ENCODE assay signal across 11 cellular contexts in the genomic region with DNA sequence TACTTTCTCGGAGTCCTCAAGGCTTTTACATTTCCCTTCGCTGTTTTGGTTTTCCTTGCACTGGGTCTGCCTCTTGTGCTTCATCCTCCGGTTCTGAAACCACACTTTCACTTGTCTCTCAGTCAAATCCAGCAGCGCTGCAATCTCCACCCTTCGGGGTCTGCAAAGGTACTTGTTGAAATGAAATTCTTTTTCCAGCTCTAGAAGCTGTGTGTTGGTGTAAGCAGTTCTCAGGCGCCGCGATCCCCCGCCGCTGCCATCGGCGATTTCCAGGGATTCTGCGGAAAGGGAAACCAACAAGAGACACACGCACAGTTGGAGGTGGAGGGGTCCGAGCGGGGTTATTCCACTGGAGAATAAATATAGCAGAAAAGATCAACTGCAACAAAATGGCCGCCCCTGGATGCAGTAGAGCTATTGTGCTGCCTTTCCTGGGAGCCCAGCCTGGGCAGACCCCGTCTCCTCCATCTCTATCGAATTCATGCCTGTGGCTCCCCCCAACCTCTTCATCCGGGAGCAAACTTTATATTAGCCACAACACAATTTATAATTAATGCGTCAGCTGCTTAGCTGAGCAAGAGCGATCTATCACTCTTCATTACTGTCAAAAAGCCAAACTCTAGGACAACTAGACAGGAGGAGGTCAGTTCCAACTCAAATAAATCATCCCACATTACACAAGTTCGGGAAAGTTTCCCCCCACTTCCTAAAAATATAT. TPM values are rescaled to one million over a fixed set of nuclear protein-coding genes. Genes with fewer than 3 reads are reported as not detected.
A peak's percentile ranks its signal among the peaks of the same experiment; 100 is the strongest.
DNase-seq lines count a peak whose midpoint lies in the region; ATAC-seq and TF ChIP-seq lines count a peak whose summit lies in the region.
"Had no signal": no experiment of that assay in that cellular context is flagged by ENCODE, and none has a peak within 500 bp of the region (broad histone marks: within the 10 kb centered on the region; RNA-seq: fewer than 3 reads in every experiment).

No MANE protein-coding gene starts in this region.

- no peak overlapping the region for H2AFZ ChIP-seq in trophoblast cell (ENCODE audit: insufficient read depth, low read length, poor library complexity)

- no peak overlapping the region for H2BK5ac ChIP-seq in trophoblast cell (ENCODE audit: low read depth, low read length, poor library complexity)

- peaks cover 11% of the 10 kb centered on the region for H3K9me3 ChIP-seq in trophoblast cell (ENCODE audit: insufficient read depth, low read depth, low read length)

- no peak overlapping the region for H3K14ac ChIP-seq in trophoblast cell (ENCODE audit: low read length)

- H3K4ac ChIP-seq in trophoblast cell (ENCODE audit: low read depth, low read length) = no peak overlapping the region

- H3K9me3 Mint-ChIP-seq in brain = peaks cover 0 to 14% (median 7%) of the 10 kb centered on the region in 5 experiments
- no peaks in the 10 kb centered on the region for H3K9me3 Mint-ChIP-seq in immature natural killer cell
- H3K9me3 Mint-ChIP-seq: activated CD4-positive, alpha-beta memory T cell treated with anti-CD3 and anti-CD28 coated beads, Interleukin-2, amount 10 ng/mL, durations not matched to agents 7 days and 5 days had no signal

- H3K4me3 ChIP-seq in trophoblast cell (ENCODE audit: low read depth, low read length) = no peak overlapping the region

- H2AK5ac ChIP-seq in trophoblast cell (ENCODE audit: low read length) = no peak overlapping the region

- H3K27ac ChIP-seq in trophoblast cell (ENCODE audit: low read depth, low read length) = no peak overlapping the region

- no peaks in the 10 kb centered on the region for H3K36me3 ChIP-seq in trophoblast cell (ENCODE audit: control insufficient read depth in 1 of 2, insufficient read depth in 2 of 2, low read length in 2 of 2)

- H3K4me1 Mint-ChIP-seq in brain = peaks cover 51% of the 10 kb centered on the region
- H3K4me1 Mint-ChIP-seq in immature natural killer cell = peaks cover 32 to 47% of the 10 kb centered on the region in 2 donors

- H2BK12ac ChIP-seq in trophoblast cell (ENCODE audit: low read length) = no peak overlapping the region

- ATAC-seq in HG02870 (IDR thresholded peaks at IDR 0.05; ENCODE audit: unreplicated experiment) (no peak), HG03469 (IDR thresholded peaks at IDR 0.05; ENCODE audit: unreplicated experiment) (no peak), GM21390 (IDR thresholded peaks at IDR 0.05; ENCODE audit: unreplicated experiment) (no peak)

- no peak overlapping the region for H3K18ac ChIP-seq in trophoblast cell (ENCODE audit: low read length)

- no peak overlapping the region for H4K8ac ChIP-seq in trophoblast cell (ENCODE audit: low read depth, low read length)

- H2BK120ac ChIP-seq in trophoblast cell (ENCODE audit: insufficient read depth, low read length, poor library complexity) = no peak overlapping the region

- H3K27ac Mint-ChIP-seq in brain (peak overlapping the region in 4 of 5 experiments; percentile 79 to 99 (median 96)), immature natural killer cell (no peak overlapping the region)
- H3K27ac Mint-ChIP-seq: activated CD4-positive, alpha-beta memory T cell treated with anti-CD3 and anti-CD28 coated beads, Interleukin-2, amount 10 ng/mL, durations not matched to agents 7 days and 5 days had no signal

- H3K27me3 Mint-ChIP-seq in brain (peaks cover 100% of the 10 kb centered on the region), immature natural killer cell (ENCODE audit: low read depth in 3 of 3) (peaks cover 18 to 23% (median 21%) of the 10 kb centered on the region in 3 donors)

- H3K23ac ChIP-seq in trophoblast cell (ENCODE audit: low read length) = no peak overlapping the region

- H3K27me3 ChIP-seq in trophoblast cell (ENCODE audit: insufficient read depth, low read length) = peaks cover 90% of the 10 kb centered on the region

- DNase-seq in HCEC 1CT = peak; percentile 45
- no peak for DNase-seq in immature natural killer cell
- DNase-seq in retina = peak; percentile 80
- no peak for DNase-seq in trophoblast cell
- DNase-seq: activated CD4-positive, alpha-beta memory T cell treated with anti-CD3 and anti-CD28 coated beads, Interleukin-2, amount 10 ng/mL, durations not matched to agents 7 days and 5 days; NCI-H446; SHP77 had no signal

- H3K36me3 Mint-ChIP-seq in brain (peaks cover 11% of the 10 kb centered on the region), immature natural killer cell (peaks cover 23 to 41% (median 34%) of the 10 kb centered on the region in 3 donors)

- peaks cover 9 to 11% of the 10 kb centered on the region in 2 experiments for H3K4me1 ChIP-seq in trophoblast cell (ENCODE audit: control insufficient read depth in 1 of 2, insufficient read depth in 2 of 2, low read length in 2 of 2)

- no peak overlapping the region for H3K9ac ChIP-seq in trophoblast cell (ENCODE audit: low read length)

- H3K4me2 ChIP-seq in trophoblast cell (ENCODE audit: low read length) = no peak overlapping the region

- TF ChIP-seq CTCF in brain (conservative IDR thresholded peaks at IDR 0.05) = no peak

- peak overlapping the region; percentile 7 to 97 (median 82) for H3K4me3 Mint-ChIP-seq in brain
- peak overlapping the region in 3 of 5 donors; percentile 27 to 40 (median 39) for H3K4me3 Mint-ChIP-seq in immature natural killer cell
- H3K4me3 Mint-ChIP-seq: activated CD4-positive, alpha-beta memory T cell treated with anti-CD3 and anti-CD28 coated beads, Interleukin-2, amount 10 ng/mL, durations not matched to agents 7 days and 5 days had no signal

- H3K79me2 ChIP-seq in trophoblast cell (ENCODE audit: control insufficient read depth, insufficient read depth, low read length, poor library complexity) = no peaks in the 10 kb centered on the region

- no peak overlapping the region for H4K12ac ChIP-seq in trophoblast cell (ENCODE audit: low read depth, low read length)

- no CpG with 5 or more reads among the region's 23 CpGs for WGBS in trophoblast cell (ENCODE audit: extremely low coverage, insufficient coverage, insufficient read length)

- no peaks in the 10 kb centered on the region for H3K79me1 ChIP-seq in trophoblast cell (ENCODE audit: low read length)

- H4K91ac ChIP-seq in trophoblast cell (ENCODE audit: low read depth, low read length) = no peak overlapping the region

RNA-seq across cellular contexts. Expression of a gene that starts 1.1 kb away (rescaled TPM):
- polyA plus RNA-seq in brain (ENCODE audit: insufficient read depth, low read depth, low replicate concordance) (not detected), immature natural killer cell (not detected)
- not detected in 2 replicates for polyA plus RNA-seq in trophoblast cell (2013)

RNA-seq across cellular contexts. Expression of a gene that starts 5.5 kb away (rescaled TPM):
- polyA plus RNA-seq in brain (ENCODE audit: insufficient read depth, low read depth, low replicate concordance) = not detected
- polyA plus RNA-seq in immature natural killer cell = under 1 TPM in 1 of 3 donors, not detected in 2; 0.62 TPM
- polyA plus RNA-seq in trophoblast cell (2013) = 0.05 and 0.06 TPM in 2 replicates

RNA-seq across cellular contexts. Expression of a gene that starts 29.2 kb away (rescaled TPM):
- polyA plus RNA-seq in brain (ENCODE audit: insufficient read depth, low read depth, low replicate concordance) (1.1 TPM), immature natural killer cell (1 to 10 TPM in 1 of 3 donors, under 1 TPM in 1, not detected in 1; 0.51 to 1.2 TPM)
- 0.03 TPM in 1 of 2 replicates, not detected in the other for polyA plus RNA-seq in trophoblast cell (2013)

RNA-seq across cellular contexts. Expression of a gene that starts 42.1 kb away (rescaled TPM):
- polyA plus RNA-seq in brain (ENCODE audit: insufficient read depth, low read depth, low replicate concordance) = 25.3 TPM
- polyA plus RNA-seq in immature natural killer cell = 1 to 10 TPM in 1 of 3 donors, under 1 TPM in 2; 0.42 to 1.1 (median 0.73) TPM
- not detected in 2 replicates for polyA plus RNA-seq in trophoblast cell (2013)

RNA-seq across cellular contexts. Expression of a gene that starts 46.2 kb away (rescaled TPM):
- polyA plus RNA-seq in brain (ENCODE audit: insufficient read depth, low read depth, low replicate concordance) = 14.9 TPM
- 1 to 10 TPM in 1 of 3 donors, under 1 TPM in 1, not detected in 1; 0.52 to 3.8 TPM for polyA plus RNA-seq in immature natural killer cell
- not detected in 2 replicates for polyA plus RNA-seq in trophoblast cell (2013)

Comparison
In these comparisons a context has a peak if more than half of its experiments do, and no peak if none do; other contexts are left out.
1. DNase-seq: peak in HCEC 1CT (single experiment) and retina (single experiment); none in immature natural killer cell (0 of 3) and trophoblast cell (0 of 2).
2. H3K27ac Mint-ChIP-seq: peak in brain (4 of 5); none in immature natural killer cell (0 of 6).